In genomic region chr1:218479436-218480115, GRCh38 we compare ENCODE assay signal across 13 cellular contexts.
DNase-seq lines count a peak whose midpoint lies in the region; ATAC-seq and TF ChIP-seq lines count a peak whose summit lies in the region.
"Had no signal": no experiment of that assay in that cellular context is flagged by ENCODE, and none has a peak within 500 bp of the region (broad histone marks: within the 10 kb centered on the region; RNA-seq: fewer than 3 reads in every experiment).

No MANE protein-coding gene starts in this region.

- H3K4me3 ChIP-seq in Panc1 (ENCODE audit: low read depth in 2 of 2, low read length in 2 of 2) = no peak overlapping the region
- H3K4me3 ChIP-seq in epithelial cell of esophagus (ENCODE audit: low read length) = no peak overlapping the region
- H3K4me3 ChIP-seq in mesodermal cell (ENCODE audit: extremely low read depth, insufficient read depth, low read length, poor library complexity, severe bottlenecking) = no peak overlapping the region
- H3K4me3 ChIP-seq: BLaER1 treated with 17β-estradiol and CSF1 and Interleukin-3, amounts not matched to agents 10 nM and 100 nM; GM12878 had no signal

- H3K27me3 ChIP-seq in Panc1 (ENCODE audit: control insufficient read depth, insufficient read depth, low read length) = no peaks in the 10 kb centered on the region
- H3K27me3 ChIP-seq: BLaER1 treated with 17β-estradiol and CSF1 and Interleukin-3, amounts not matched to agents 10 nM and 100 nM had no signal

- CTCF ChIA-PET in Panc1 (lab: Charles Lee) = no interaction called here

- H3K27ac ChIP-seq in Panc1 (ENCODE audit: low read length) = peak overlapping the region; percentile 70; the same call in 1 of the 2 replicates
- H3K27ac ChIP-seq in mesodermal cell (ENCODE audit: low read depth, low read length, severe bottlenecking) = peak overlapping the region; percentile 86
- H3K27ac ChIP-seq: BLaER1 treated with 17β-estradiol and CSF1 and Interleukin-3, amounts not matched to agents 10 nM and 100 nM; VCaP had no signal

- DNase-seq in ACHN (peak; percentile 66), Panc1 (ENCODE audit: low read depth, low spot score) (no peak), epithelial cell of esophagus (ENCODE audit: low read depth) (peak; percentile 35), medulla oblongata (ENCODE audit: extremely low spot score) (no peak), NCI-H69 (lab: John Stamatoyannopoulos, UW) (no peak)
- no peak for DNase-seq in activated naive CD4-positive, alpha-beta T cell treated with Interleukin-2 at 50 U/mL for 16 hours
- DNase-seq: activated effector memory CD4-positive, alpha-beta T cell treated with anti-CD3 and anti-CD28 coated beads, Interleukin-2, amount 50 U/mL, for 16 hours had no signal

- 83 to 86% methylated on average over 1 of the region's 1 CpG for WGBS in mesodermal cell (ENCODE audit: insufficient coverage in 2 of 2), 2 experiments

- H3K36me3 ChIP-seq in Panc1 (ENCODE audit: control insufficient read depth, insufficient read depth, low read length) (no peaks in the 10 kb centered on the region), mesodermal cell (ENCODE audit: control insufficient read depth, insufficient read depth, low read length) (no peaks in the 10 kb centered on the region)
- H3K36me3 ChIP-seq: BLaER1 treated with 17β-estradiol and CSF1 and Interleukin-3, amounts not matched to agents 10 nM and 100 nM had no signal

- H3K9me3 ChIP-seq in Panc1 (ENCODE audit: control insufficient read depth, insufficient read depth, low read depth, low read length) (no peaks in the 10 kb centered on the region; the same call in 1 of the 2 replicates), mesodermal cell (ENCODE audit: control insufficient read depth, low read length) (peaks cover 7% of the 10 kb centered on the region)
- H3K9me3 ChIP-seq: BLaER1 treated with 17β-estradiol and CSF1 and Interleukin-3, amounts not matched to agents 10 nM and 100 nM had no signal

- H3K4me1 ChIP-seq in Panc1 (ENCODE audit: control insufficient read depth, insufficient read depth, low read length) (peaks cover 12% of the 10 kb centered on the region; the same call in 1 of the 2 replicates), mesodermal cell (ENCODE audit: control insufficient read depth, insufficient read depth, low read length, poor library complexity, severe bottlenecking) (peaks cover 48% of the 10 kb centered on the region)

- POLR2A ChIA-PET in Panc1 (lab: Charles Lee) = no interaction called here

- BruUV-seq in Panc1 (replicated peaks; lab: Mats Ljungman, UMichigan) = no TSS peak

- intact Hi-C loops in Panc1 (cut with micrococcal nuclease; ENCODE audit: unreplicated experiment) = loop anchor here (10.0 kb wide), 1 partner anchor 1185 kb away; no protein-coding TSS in a partner anchor

- ATAC-seq in Panc1 (no peak), GM18861 (IDR thresholded peaks at IDR 0.05; ENCODE audit: unreplicated experiment) (no peak)
- ATAC-seq: GM12878; natural killer cell treated with Interleukin-12 subunit alpha and Interleukin-12 subunit beta and Interleukin-15 and Interleukin-18, amount 100 ng/mL, for 72 hours had no signal

- in situ Hi-C loops in ACHN (cut with HindIII; ENCODE audit: low pct_ligation_motif_present, low pct_unique_long_range_greater_than_20kb, low sequenced_read_pairs) (loop anchor here (25.0 kb wide), 1 partner anchor 183 kb away; no protein-coding TSS in a partner anchor), Panc1 (cut with HindIII; ENCODE audit: low pct_unique_long_range_greater_than_20kb, low sequenced_read_pairs) (no loop called here)

- TF ChIP-seq CTCF in Panc1 (IDR thresholded peaks at IDR 0.05) (no peak), epithelial cell of esophagus (IDR thresholded peaks at IDR 0.05; ENCODE audit: insufficient read depth, low read depth, low read length, missing control alignments) (no peak)

Comparison
In these comparisons a context has a peak if more than half of its experiments do, and no peak if none do; other contexts are left out.
1. DNase-seq: peak in ACHN (single experiment) and epithelial cell of esophagus (single experiment); none in Panc1 (single experiment), activated naive CD4-positive, alpha-beta T cell treated with Interleukin-2 at 50 U/mL for 16 hours (single experiment), medulla oblongata (single experiment) and NCI-H69 (single experiment).